Comparison of ENCODE assay signal across 13 cellular contexts in the genomic region with DNA sequence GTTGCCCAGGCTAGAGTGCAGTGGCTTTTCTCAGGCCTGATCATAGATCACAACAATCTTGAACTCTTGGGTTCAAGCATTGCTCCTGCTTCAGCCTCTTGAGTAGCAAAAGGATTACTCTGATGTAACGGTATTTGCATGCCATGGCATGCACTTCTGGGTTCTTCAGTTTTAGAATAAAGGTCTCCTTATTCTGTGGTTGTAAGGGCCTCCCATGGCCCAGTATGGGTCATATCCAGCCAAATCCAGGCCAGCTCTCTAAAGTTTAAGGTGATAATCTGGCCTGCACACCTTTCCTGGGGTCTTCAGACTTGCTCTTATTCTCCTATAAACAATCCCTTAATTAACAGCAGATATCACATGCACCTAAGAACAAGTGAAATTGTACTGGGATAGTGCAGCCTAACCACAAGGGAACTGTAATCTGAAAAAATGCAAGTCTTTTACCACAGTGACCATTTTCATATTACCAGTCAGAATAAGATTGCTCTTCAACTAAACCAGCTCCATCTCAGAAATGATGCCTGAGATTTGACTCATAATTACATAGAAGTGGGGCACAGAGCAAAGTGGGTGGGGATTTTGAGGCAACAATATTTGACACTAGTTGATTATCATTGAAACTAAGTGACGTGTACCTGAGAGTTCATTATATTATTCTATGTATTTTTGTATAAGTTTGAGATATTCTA. TPM values are rescaled to one million over a fixed set of nuclear protein-coding genes. Genes with fewer than 3 reads are reported as not detected.
DNase-seq lines count a peak whose midpoint lies in the region; ATAC-seq and TF ChIP-seq lines count a peak whose summit lies in the region.
"Had no signal": no experiment of that assay in that cellular context is flagged by ENCODE, and none has a peak within 500 bp of the region (broad histone marks: within the 10 kb centered on the region; RNA-seq: fewer than 3 reads in every experiment).

No MANE protein-coding gene starts in this region.

- intact Hi-C loops in prostate gland (cut with DNase I), result no loop called here

- peaks cover 3% of the 10 kb centered on the region for H3K27me3 Mint-ChIP-seq in activated T-cell treated with anti-CD3 and anti-CD28 coated beads, Interleukin-2, amount 50 U/mL, for 24 hours
- no peaks in the 10 kb centered on the region for H3K27me3 Mint-ChIP-seq in stimulated activated naive B cell treated with anti-CD40 and anti-IgM and Interleukin-4, amounts not matched to agents 10 μg/mL and 1 μg/mL and 100 μg/mL, for 72 hours

- no peak overlapping the region for H2AK5ac ChIP-seq in mesendoderm (ENCODE audit: low read length)

- H2BK5ac ChIP-seq in mesendoderm (ENCODE audit: low read length), result no peak overlapping the region

- no peak overlapping the region for H4K5ac ChIP-seq in mesendoderm (ENCODE audit: low read length)

- no peak overlapping the region for H3K56ac ChIP-seq in mesendoderm (ENCODE audit: low read length)

- ATAC-seq in GM21529 (IDR thresholded peaks at IDR 0.05; ENCODE audit: unreplicated experiment), result peak; percentile 90
- ATAC-seq in HG03280 (IDR thresholded peaks at IDR 0.05; ENCODE audit: unreplicated experiment), result peak; percentile 90
- peak; percentile 38 to 43 for ATAC-seq in stimulated activated naive B cell treated with anti-CD40 and anti-IgM and Interleukin-4, amounts not matched to agents 10 μg/mL and 1 μg/mL and 100 μg/mL, for 72 hours (replicated peaks)
- ATAC-seq: GM23338, K562 had no signal

- no peaks in the 10 kb centered on the region for H3K4me1 ChIP-seq in mesendoderm (ENCODE audit: control insufficient read depth, low read depth, low read length)
- H3K4me1 ChIP-seq in prostate gland (replicated peaks), result no peaks in the 10 kb centered on the region

- no peak overlapping the region for H3K27ac ChIP-seq in mesendoderm (ENCODE audit: low read depth, low read length)
- H3K27ac ChIP-seq in prostate gland, result no peak overlapping the region

- H3K27me3 ChIP-seq in mesendoderm (ENCODE audit: insufficient read depth, low read length, poor library complexity) (no peaks in the 10 kb centered on the region), prostate gland (replicated peaks; ENCODE audit: insufficient read depth) (no peaks in the 10 kb centered on the region)

- no peak overlapping the region for H3K4me2 ChIP-seq in mesendoderm (ENCODE audit: low read length)
- H3K4me2 ChIP-seq: GM23338 had no signal

- H3K9me3 Mint-ChIP-seq in activated T-cell treated with anti-CD3 and anti-CD28 coated beads, Interleukin-2, amount 50 U/mL, for 24 hours, result peaks cover 5% of the 10 kb centered on the region
- peaks cover 0 to 4% of the 10 kb centered on the region in 2 donors for H3K9me3 Mint-ChIP-seq in stimulated activated naive B cell treated with anti-CD40 and anti-IgM and Interleukin-4, amounts not matched to agents 10 μg/mL and 1 μg/mL and 100 μg/mL, for 72 hours

- no peak overlapping the region for H3K4me3 ChIP-seq in mesendoderm (ENCODE audit: low read length)
- no peak overlapping the region for H3K4me3 ChIP-seq in prostate gland
- H3K4me3 ChIP-seq: GM23338, K562 had no signal

- WGBS in mesendoderm (ENCODE audit: extremely low coverage, insufficient coverage, low lambda C conversion rate), result no CpG with 5 or more reads among the region's 2 CpGs
- 84% methylated on average over 2 of the region's 2 CpGs for WGBS in prostate gland

- H3K9me3 ChIP-seq in prostate gland, result no peaks in the 10 kb centered on the region

- H3K9ac ChIP-seq in mesendoderm (ENCODE audit: low read length), result no peak overlapping the region

- no peak overlapping the region for H3K4me3 Mint-ChIP-seq in activated T-cell treated with anti-CD3 and anti-CD28 coated beads, Interleukin-2, amount 50 U/mL, for 24 hours
- H3K4me3 Mint-ChIP-seq in stimulated activated naive B cell treated with anti-CD40 and anti-IgM and Interleukin-4, amounts not matched to agents 10 μg/mL and 1 μg/mL and 100 μg/mL, for 72 hours, result no peak overlapping the region
- H3K4me3 Mint-ChIP-seq: GM23338, naive B cell had no signal

- H3K79me1 ChIP-seq in mesendoderm (ENCODE audit: low read length), result no peaks in the 10 kb centered on the region

- no peak overlapping the region for H2BK15ac ChIP-seq in mesendoderm (replicated peaks; ENCODE audit: low read depth)

- no peak overlapping the region for H3K18ac ChIP-seq in mesendoderm (ENCODE audit: low read length)

- H3K4ac ChIP-seq in mesendoderm (ENCODE audit: low read depth, low read length), result no peak overlapping the region

- H2BK120ac ChIP-seq in mesendoderm (ENCODE audit: low read depth, low read length), result no peak overlapping the region

- H3K36me3 ChIP-seq in mesendoderm (ENCODE audit: control insufficient read depth, insufficient read depth, low read length) (no peaks in the 10 kb centered on the region), prostate gland (no peaks in the 10 kb centered on the region)

- no peak overlapping the region for H4K8ac ChIP-seq in mesendoderm (ENCODE audit: low read depth, low read length)

- H3K27ac Mint-ChIP-seq in activated T-cell treated with anti-CD3 and anti-CD28 coated beads, Interleukin-2, amount 50 U/mL, for 24 hours, result peak overlapping the region; percentile 64
- no peak overlapping the region for H3K27ac Mint-ChIP-seq in stimulated activated naive B cell treated with anti-CD40 and anti-IgM and Interleukin-4, amounts not matched to agents 10 μg/mL and 1 μg/mL and 100 μg/mL, for 72 hours
- H3K27ac Mint-ChIP-seq: GM23338, naive B cell had no signal

- no peak for TF ChIP-seq CTCF in prostate gland (IDR thresholded peaks at IDR 0.05)

- TF ChIP-seq POLR2A in prostate gland (IDR thresholded peaks at IDR 0.05), result no peak

- H3K36me3 Mint-ChIP-seq in activated T-cell treated with anti-CD3 and anti-CD28 coated beads, Interleukin-2, amount 50 U/mL, for 24 hours (ENCODE audit: low read depth), result no peaks in the 10 kb centered on the region
- peaks cover 15 to 24% of the 10 kb centered on the region in 2 donors for H3K36me3 Mint-ChIP-seq in stimulated activated naive B cell treated with anti-CD40 and anti-IgM and Interleukin-4, amounts not matched to agents 10 μg/mL and 1 μg/mL and 100 μg/mL, for 72 hours

- H3K23ac ChIP-seq in mesendoderm (ENCODE audit: low read length), result no peak overlapping the region

- no peak for DNase-seq in activated T-cell treated with anti-CD3 and anti-CD28 coated beads, Interleukin-2, amount 50 U/mL, for 24 hours
- no peak for DNase-seq in activated T-cell treated with anti-CD3 and anti-CD28 coated beads, Interleukin-2, amount 50 U/mL, for 1 hour
- no peak for DNase-seq in stimulated activated naive B cell treated with anti-CD40 and anti-IgM and Interleukin-4, amounts not matched to agents 10 μg/mL and 1 μg/mL and 100 μg/mL, for 72 hours
- DNase-seq in stimulated activated CD4-positive, alpha-beta T cell treated with anti-CD3 and anti-CD28 coated beads, Interleukin-2, amount 100 ng/mL, for 24 hours, result no peak
- DNase-seq in mesendoderm, result no peak
- DNase-seq in prostate gland (ENCODE audit: low spot score), result no peak
- DNase-seq: DMS79, naive B cell, Right ventricle myocardium superior had no signal

- H3K4me1 Mint-ChIP-seq in activated T-cell treated with anti-CD3 and anti-CD28 coated beads, Interleukin-2, amount 50 U/mL, for 24 hours (ENCODE audit: low read depth), result peaks cover 11% of the 10 kb centered on the region
- H3K4me1 Mint-ChIP-seq in stimulated activated naive B cell treated with anti-CD40 and anti-IgM and Interleukin-4, amounts not matched to agents 10 μg/mL and 1 μg/mL and 100 μg/mL, for 72 hours, result no peaks in the 10 kb centered on the region
- H3K4me1 Mint-ChIP-seq: GM23338, naive B cell had no signal

- no peaks in the 10 kb centered on the region for H3K79me2 ChIP-seq in mesendoderm (ENCODE audit: control insufficient read depth, insufficient read depth, low read length)

RNA-seq across cellular contexts. Expression of a gene that starts 25.4 kb away (rescaled TPM):
- polyA plus RNA-seq in mesendoderm (2013, experiment 1 of 2), result 42.5 TPM
- polyA plus RNA-seq in mesendoderm (2013, experiment 2 of 2), result 40.2 TPM
- 10 to 100 TPM; 21.6 to 26.9 TPM for total RNA-seq in prostate gland
